ENCODE assay signal across 14 cellular contexts in the genomic region with DNA sequence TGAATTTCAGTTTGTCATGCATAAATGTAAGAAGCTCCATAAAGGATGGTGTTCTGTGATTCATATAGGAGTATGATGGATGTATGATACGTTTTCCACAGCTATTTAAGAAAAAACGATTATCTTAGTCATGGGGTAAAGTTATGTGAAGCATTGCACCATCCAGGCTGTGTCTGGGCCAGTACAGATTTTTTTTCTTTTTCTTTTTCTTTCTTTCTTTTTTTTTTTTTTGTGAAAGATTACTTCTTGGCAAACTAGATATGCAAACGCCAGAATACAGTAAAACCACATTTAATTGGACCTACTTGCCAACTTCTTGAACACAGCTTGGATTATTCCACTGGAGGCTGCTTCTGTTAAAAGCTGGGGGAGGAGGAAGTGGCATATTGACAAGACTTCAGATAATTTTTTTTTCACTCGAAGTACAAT. TPM values are rescaled to one million over a fixed set of nuclear protein-coding genes. Genes with fewer than 3 reads are reported as not detected.
DNase-seq lines count a peak whose midpoint lies in the region; ATAC-seq and TF ChIP-seq lines count a peak whose summit lies in the region.
"Had no signal": no experiment of that assay in that cellular context is flagged by ENCODE, and none has a peak within 500 bp of the region (broad histone marks: within the 10 kb centered on the region; RNA-seq: fewer than 3 reads in every experiment).

No MANE protein-coding gene starts in this region.

- DNase-seq in SKM-1 treated with dmso at 0.1 percent for 144 hours (lab: John Stamatoyannopoulos, UW; ENCODE audit: unreplicated experiment) (peak; percentile 30), SKM-1 (lab: John Stamatoyannopoulos, UW; ENCODE audit: unreplicated experiment) (no peak), RWPE1 (ENCODE audit: low spot score) (peak; percentile 50), epithelial cell of esophagus (ENCODE audit: low read depth) (peak; percentile 71), retinal pigment epithelial cell (ENCODE audit: low read depth) (peak; percentile 90), posterior cingulate gyrus (no peak), HT-29 (ENCODE audit: low spot score) (no peak)
- DNase-seq: 8988T; activated B cell treated with CpG ODN at 0.5 μM for 24 hours; DND-41; heart left ventricle; stimulated activated CD4-positive, alpha-beta T cell treated with anti-CD3 and anti-CD28 coated beads, Interleukin-2, amount 100 ng/mL, for 48 hours; stimulated activated naive CD8-positive, alpha-beta T cell treated with anti-CD3 and anti-CD28 coated beads, Interleukin-15, Interleukin-2, amounts not matched to agents 100 U/mL and 50 U/mL, for 24 hours had no signal

- no peak for ATAC-seq in GM21737 (IDR thresholded peaks at IDR 0.05; ENCODE audit: unreplicated experiment)
- ATAC-seq: stimulated activated naive CD8-positive, alpha-beta T cell treated with anti-CD3 and anti-CD28 coated beads, Interleukin-15, Interleukin-2, amounts not matched to agents 100 U/mL and 50 U/mL, for 24 hours had no signal

- POLR2A ChIA-PET in RWPE1 (lab: Yijun Ruan, JAX; ENCODE audit: low non-redundant PET), result no interaction called here

- CTCF ChIA-PET in RWPE1 (lab: Yijun Ruan, JAX), result no interaction called here

- no peak overlapping the region for H3K27ac ChIP-seq in RWPE1
- H3K27ac ChIP-seq: heart left ventricle had no signal

- TF ChIP-seq CTCF in RWPE1 (conservative IDR thresholded peaks at IDR 0.05; ENCODE audit: low read depth) (no peak), epithelial cell of esophagus (IDR thresholded peaks at IDR 0.05; ENCODE audit: insufficient read depth, low read depth, low read length, missing control alignments) (no peak), retinal pigment epithelial cell (conservative IDR thresholded peaks at IDR 0.05; ENCODE audit: low read depth, low read length) (no peak)

- H3K4me3 ChIP-seq in epithelial cell of esophagus (ENCODE audit: low read length), result no peak overlapping the region
- H3K4me3 ChIP-seq in retinal pigment epithelial cell (ENCODE audit: low read length), result no peak overlapping the region
- H3K4me3 ChIP-seq: heart left ventricle had no signal

- intact Hi-C loops in posterior cingulate gyrus (cut with DNase I), result loop anchor here (10.0 kb wide), 2 partner anchors 61 to 109 kb away; no protein-coding TSS in a partner anchor

RNA-seq across cellular contexts. Expression of a gene that starts 14.9 kb away (rescaled TPM):
- total RNA-seq in HT-29 (2014; rRNA removed; shearing (Covaris generic)), result 10.7 and 11.0 TPM in 2 replicates

Comparison
In these comparisons a context has a peak if more than half of its experiments do, and no peak if none do; other contexts are left out.
1. DNase-seq: peak in SKM-1 treated with dmso at 0.1 percent for 144 hours (single experiment), RWPE1 (single experiment), epithelial cell of esophagus (single experiment) and retinal pigment epithelial cell (single experiment); none in SKM-1 (single experiment), posterior cingulate gyrus (0 of 10) and HT-29 (single experiment).